9 cellular contexts compared by ENCODE assay signal in genomic region chr10:19801369-19801768, GRCh38.
"Had no signal": no experiment of that assay in that cellular context is flagged by ENCODE, and none has a peak within 500 bp of the region (broad histone marks: within the 10 kb centered on the region; RNA-seq: fewer than 3 reads in every experiment).

No MANE protein-coding gene starts in this region.

- H2AFZ ChIP-seq: GM23248, GM23338 had no signal

- H3K27ac ChIP-seq: GM23248 had no signal

- H3K4me2 ChIP-seq: GM23338 had no signal

- H3K36me3 ChIP-seq: HAP-1 had no signal

- H3K4me1 ChIP-seq: HAP-1 had no signal

- H3K27ac Mint-ChIP-seq: GM23338, H9, HFFc6 had no signal

- H3K4me3 Mint-ChIP-seq: GM23338, H9, HFFc6 had no signal

- DNase-seq: GM23248, GOT3, H7, H9, HCEC 1CT, HFFc6 had no signal

- ATAC-seq: GM23338, HCT116 had no signal

- H3K4me1 Mint-ChIP-seq: GM23338, H9 had no signal

- H3K9me3 ChIP-seq: HAP-1 had no signal

- H3K9ac ChIP-seq: GM23248 had no signal

- H3K4me3 ChIP-seq: GM23248, GM23338, HAP-1 had no signal
